In genomic region chr10:50326757-50327701, GRCh38 we compare ENCODE assay signal across 10 cellular contexts.
DNase-seq lines count a peak whose midpoint lies in the region; ATAC-seq and TF ChIP-seq lines count a peak whose summit lies in the region.
"Had no signal": no experiment of that assay in that cellular context is flagged by ENCODE, and none has a peak within 500 bp of the region (broad histone marks: within the 10 kb centered on the region; RNA-seq: fewer than 3 reads in every experiment).

No MANE protein-coding gene starts in this region.

- peak; percentile 70 for DNase-seq in BJ (ENCODE audit: low read depth)
- DNase-seq in NCI-H446 (lab: John Stamatoyannopoulos, UW), result peak; percentile 26 to 88
- DNase-seq in epithelial cell of prostate (ENCODE audit: low read depth, low spot score), result no peak
- DNase-seq in omental fat pad (ENCODE audit: low spot score), result no peak
- no peak for DNase-seq in activated CD4-positive, CD25-positive, alpha-beta regulatory T cell treated with anti-CD3 and anti-CD28 coated beads, Interleukin-2, amount 50 U/mL, for 72 hours
- DNase-seq in epidermal melanocyte (ENCODE audit: insufficient read length, low spot score), result no peak
- DNase-seq: Karpas-422 had no signal

- H3K36me3 ChIP-seq in BJ (ENCODE audit: control insufficient read depth, insufficient read depth, low read length), result no peaks in the 10 kb centered on the region
- H3K36me3 ChIP-seq: neutrophil had no signal

- peak overlapping the region; percentile 78 for H3K27ac ChIP-seq in epithelial cell of prostate
- H3K27ac ChIP-seq: neutrophil had no signal

- ATAC-seq in omental fat pad (ENCODE audit: low FRiP score), result peak; percentile 84
- no peak for ATAC-seq in HG03457 (IDR thresholded peaks at IDR 0.05; ENCODE audit: unreplicated experiment)
- ATAC-seq in HG03095 (IDR thresholded peaks at IDR 0.05; ENCODE audit: unreplicated experiment), result no peak

- no peak overlapping the region for H3K4me3 ChIP-seq in BJ (ENCODE audit: low read depth, low read length)

- TF ChIP-seq CTCF in BJ (IDR thresholded peaks at IDR 0.05; ENCODE audit: insufficient read depth, low read depth, low read length) (no peak), omental fat pad (IDR thresholded peaks at IDR 0.05) (no peak)

- CTCF ChIA-PET in BJ (lab: Yijun Ruan, JAX), result interaction anchor here (1.1 to 1.6 kb wide), 2 partner anchors 9 to 33 kb away, joined by 3 to 4 read pairs; no protein-coding TSS in a partner anchor

- no peaks in the 10 kb centered on the region for H3K27me3 ChIP-seq in BJ (ENCODE audit: control insufficient read depth, insufficient read depth, low read length)
- H3K27me3 ChIP-seq: neutrophil had no signal

- POLR2A ChIA-PET in BJ (lab: Charles Lee), result no interaction called here

Comparison
In these comparisons a context has a peak if more than half of its experiments do, and no peak if none do; other contexts are left out.
1. DNase-seq: peak in BJ (single experiment) and NCI-H446 (2 of 2); none in epithelial cell of prostate (single experiment), omental fat pad (single experiment), activated CD4-positive, CD25-positive, alpha-beta regulatory T cell treated with anti-CD3 and anti-CD28 coated beads, Interleukin-2, amount 50 U/mL, for 72 hours (single experiment) and epidermal melanocyte (single experiment).